ENCODE assay signal across 9 cellular contexts in the genomic region with DNA sequence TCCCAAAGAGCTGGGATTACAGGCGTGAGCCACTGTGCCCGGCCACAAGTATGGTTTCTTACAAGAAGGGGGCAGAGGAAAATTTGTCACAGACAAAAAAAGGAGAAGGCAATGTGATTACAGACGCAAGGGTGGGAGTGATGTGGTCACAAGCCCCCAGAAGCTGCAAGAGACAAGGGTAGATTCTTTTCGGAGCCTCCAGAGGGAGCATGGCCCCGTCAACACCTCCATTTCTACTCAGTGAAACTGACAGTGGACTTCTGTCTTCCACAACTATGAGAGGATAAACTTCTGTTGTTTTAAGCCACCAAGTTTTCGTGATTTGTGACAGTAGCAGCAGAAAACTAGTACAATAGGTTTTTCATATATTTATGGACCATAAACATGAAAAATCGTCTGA. TPM values are rescaled to one million over a fixed set of nuclear protein-coding genes. Genes with fewer than 3 reads are reported as not detected.
A peak's percentile ranks its signal among the peaks of the same experiment; 100 is the strongest.
DNase-seq lines count a peak whose midpoint lies in the region; ATAC-seq and TF ChIP-seq lines count a peak whose summit lies in the region.
"Had no signal": no experiment of that assay in that cellular context is flagged by ENCODE, and none has a peak within 500 bp of the region (broad histone marks: within the 10 kb centered on the region; RNA-seq: fewer than 3 reads in every experiment).

No MANE protein-coding gene starts in this region.

- DNase-seq in NCI-H82 (lab: John Stamatoyannopoulos, UW) (peak; percentile 74), epithelial cell of esophagus (ENCODE audit: low read depth) (peak; percentile 39), renal cortical epithelial cell (ENCODE audit: low read depth) (peak; percentile 19)
- no peak for DNase-seq in effector CD8-positive, alpha-beta T cell (lab: John Stamatoyannopoulos, UW)
- DNase-seq: activated T-cell treated with anti-CD3 and anti-CD28 coated beads, Interleukin-2, amount 50 U/mL, for 72 hours; NCI-H2171 treated with DMSO at 0.1 percent for 48 hours had no signal

- no peak overlapping the region for H3K4me3 ChIP-seq in epithelial cell of esophagus (ENCODE audit: low read length)

- peak; percentile 46; the same call in 2 of the 3 replicates for TF ChIP-seq CTCF in GM12872 (IDR thresholded peaks at IDR 0.05; ENCODE audit: insufficient read depth, low read depth, low read length)
- TF ChIP-seq CTCF in epithelial cell of esophagus (IDR thresholded peaks at IDR 0.05; ENCODE audit: insufficient read depth, low read depth, low read length, missing control alignments) = peak; percentile 48

- no peak for ATAC-seq in HG02970 (IDR thresholded peaks at IDR 0.05; ENCODE audit: low FRiP score, unreplicated experiment)
- ATAC-seq in GM19023 (IDR thresholded peaks at IDR 0.05; ENCODE audit: unreplicated experiment) = no peak
- ATAC-seq: activated T-cell treated with anti-CD3 and anti-CD28 coated beads, Interleukin-2, amount 50 U/mL, for 72 hours had no signal

RNA-seq across cellular contexts. Expression of a gene that starts 2.1 kb away (rescaled TPM):
- total RNA-seq in renal cortical epithelial cell = 0.52 and 1.4 TPM in 2 replicates
